26 cellular contexts compared by ENCODE assay signal in genomic region chr6:20915626-20916025, GRCh38.
"Had no signal": no experiment of that assay in that cellular context is flagged by ENCODE, and none has a peak within 500 bp of the region (broad histone marks: within the 10 kb centered on the region; RNA-seq: fewer than 3 reads in every experiment).

No MANE protein-coding gene starts in this region.

- H3K4me1 ChIP-seq: ascending aorta, Peyer's patch had no signal

- H3K4me3 ChIP-seq: ascending aorta, cardiac muscle cell, MG63, Peyer's patch had no signal

- H3K36me3 ChIP-seq: ascending aorta, cardiac muscle cell, MG63, Peyer's patch, WERI-Rb-1 had no signal

- ATAC-seq: activated CD4-positive, alpha-beta T cell treated with anti-CD3 and anti-CD28 coated beads for 36 hours; activated CD8-positive, alpha-beta T cell treated with anti-CD3 and anti-CD28 coated beads, Interleukin-2, amount 10 ng/mL, durations not matched to agents 7 days and 5 days; activated naive CD8-positive, alpha-beta T cell treated with anti-CD3 and anti-CD28 coated beads, Interleukin-2, amount 50 U/mL, for 24 hours; activated T-cell treated with anti-CD3 and anti-CD28 coated beads, Interleukin-2, amount 50 U/mL, for 4 hours; PC-3; Right ventricle myocardium inferior had no signal

- H3K9me3 ChIP-seq: MG63, Peyer's patch had no signal

- DNase-seq: activated CD4-positive, alpha-beta T cell treated with anti-CD3 and anti-CD28 coated beads for 36 hours; activated CD4-positive, alpha-beta T cell treated with anti-CD3 and anti-CD28 coated beads, Interleukin-2, amount 10 ng/mL, durations not matched to agents 7 days and 5 days; activated CD4-positive, alpha-beta T cell treated with anti-CD3 and anti-CD28 coated beads, Interleukin-2, amount 50 U/mL, for 48 hours; activated CD8-positive, alpha-beta T cell treated with anti-CD3 and anti-CD28 coated beads, Interleukin-2, amount 10 ng/mL, durations not matched to agents 7 days and 5 days; activated naive CD4-positive, alpha-beta T cell treated with anti-CD3 and anti-CD28 coated beads, Interleukin-2, amount 10 ng/mL, durations not matched to agents 7 days and 5 days; activated naive CD8-positive, alpha-beta T cell treated with anti-CD3 and anti-CD28 coated beads, Interleukin-2, amount 50 U/mL, for 24 hours; activated T-cell treated with anti-CD3 and anti-CD28 coated beads for 4 hours; activated T-cell treated with anti-CD3 and anti-CD28 coated beads, Interleukin-2, amount 50 U/mL, for 4 hours; amniotic stem cell; MG63; NCI-H1048; NCI-H1105 treated with DMSO at 0.1 percent for 48 hours; NCI-H1436; NCI-H1694; NCI-H1930; NCI-H345; NCI-H524 treated with DMSO at 0.1 percent for 48 hours; PC-3; Peyer's patch; SIG-M5; T1000; WERI-Rb-1 had no signal

- H3K27me3 ChIP-seq: ascending aorta, cardiac muscle cell, MG63, Peyer's patch had no signal

- H3K27ac ChIP-seq: ascending aorta, cardiac muscle cell, Peyer's patch, RWPE1, WERI-Rb-1 had no signal
